Comparison of ENCODE assay signal across 19 cellular contexts in the genomic region with DNA sequence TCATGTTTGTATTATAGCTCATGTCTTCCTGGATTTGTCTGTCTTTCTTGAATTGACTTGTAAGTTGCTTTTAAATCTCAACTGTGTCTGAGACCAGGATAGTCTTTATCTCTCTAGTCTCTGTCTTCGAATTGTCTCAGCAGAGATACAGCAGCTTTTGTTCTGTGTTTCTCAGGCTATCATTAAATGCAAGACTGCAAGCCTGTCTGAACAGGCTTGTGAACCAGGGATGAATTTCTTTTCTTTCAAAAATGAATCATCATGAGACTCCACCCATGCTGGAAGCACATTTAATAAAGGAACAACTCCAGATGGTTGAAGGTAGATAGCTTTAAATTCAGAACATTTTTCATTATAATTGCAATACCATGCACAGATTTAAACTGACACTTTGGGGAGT.
DNase-seq lines count a peak whose midpoint lies in the region; ATAC-seq and TF ChIP-seq lines count a peak whose summit lies in the region.
"Had no signal": no experiment of that assay in that cellular context is flagged by ENCODE, and none has a peak within 500 bp of the region (broad histone marks: within the 10 kb centered on the region; RNA-seq: fewer than 3 reads in every experiment).

No MANE protein-coding gene starts in this region.

- no peak overlapping the region for H3K27ac ChIP-seq in breast epithelium
- H3K27ac ChIP-seq in RWPE2 (ENCODE audit: poor library complexity, severe bottlenecking) = no peak overlapping the region
- no peak overlapping the region for H3K27ac ChIP-seq in smooth muscle cell (ENCODE audit: low read depth)
- H3K27ac ChIP-seq: KMS-11, SK-N-MC had no signal

- peaks cover 10% of the 10 kb centered on the region for H3K4me1 Mint-ChIP-seq in MCF 10A (ENCODE audit: insufficient read depth, unreplicated experiment)
- H3K4me1 Mint-ChIP-seq: CD14-positive monocyte had no signal

- no peak overlapping the region for H3K9ac ChIP-seq in smooth muscle cell (ENCODE audit: low read depth)
- H3K9ac ChIP-seq: KMS-11 had no signal

- DNase-seq in MCF 10A (ENCODE audit: unreplicated experiment) = peak; percentile 43
- no peak for DNase-seq in breast epithelium (ENCODE audit: low spot score in 2 of 2)
- no peak for DNase-seq in RWPE2 (ENCODE audit: low spot score)
- no peak for DNase-seq in smooth muscle cell (lab: John Stamatoyannopoulos, UW; ENCODE audit: unreplicated experiment)
- DNase-seq in COLO668 (lab: John Stamatoyannopoulos, UW; ENCODE audit: unreplicated experiment) = no peak
- DNase-seq in NCI-H2081 treated with DMSO at 0.1 percent for 48 hours (lab: John Stamatoyannopoulos, UW) = no peak
- no peak for DNase-seq in NCI-H524 (lab: John Stamatoyannopoulos, UW)
- DNase-seq: 8988T, DMS79 treated with DMSO at 0.1 percent for 48 hours, NCI-H1436, NCI-H2029 treated with DMSO at 0.1 percent for 48 hours, NCI-H524 treated with DMSO at 0.1 percent for 48 hours, Right ventricle myocardium superior had no signal

- H4K20me1 ChIP-seq in smooth muscle cell (ENCODE audit: low read depth) = no peaks in the 10 kb centered on the region

- peak; percentile 88 for ATAC-seq in RWPE2 (ENCODE audit: low read depth)
- ATAC-seq in esophagus mucosa = peak; percentile 76
- ATAC-seq: HCT116, Panc1 had no signal

- H3K4me3 ChIP-seq in breast epithelium (no peak overlapping the region), RWPE2 (ENCODE audit: severe bottlenecking) (no peak overlapping the region), smooth muscle cell (no peak overlapping the region)
- H3K4me3 ChIP-seq: SK-N-MC had no signal

- no peak overlapping the region for H3K27ac Mint-ChIP-seq in MCF 10A (ENCODE audit: low read depth, unreplicated experiment)
- H3K27ac Mint-ChIP-seq: CD14-positive monocyte had no signal

- no TSS peak for BruUV-seq in MCF 10A (replicated peaks; lab: Mats Ljungman, UMichigan)

- H3K4me1 ChIP-seq in breast epithelium (no peaks in the 10 kb centered on the region), RWPE2 (ENCODE audit: insufficient read depth, poor library complexity, severe bottlenecking) (peaks cover 4% of the 10 kb centered on the region), smooth muscle cell (ENCODE audit: low read depth) (no peaks in the 10 kb centered on the region)

- no peaks in the 10 kb centered on the region for H3K9me3 Mint-ChIP-seq in MCF 10A (ENCODE audit: unreplicated experiment)

- peaks cover 0 to 3% of the 10 kb centered on the region in 2 donors for H3K27me3 ChIP-seq in breast epithelium
- no peaks in the 10 kb centered on the region for H3K27me3 ChIP-seq in RWPE2 (ENCODE audit: insufficient read depth, poor library complexity, severe bottlenecking)
- no peaks in the 10 kb centered on the region for H3K27me3 ChIP-seq in smooth muscle cell (ENCODE audit: low read depth)

- no peak for TF ChIP-seq CTCF in MCF 10A (IDR thresholded peaks at IDR 0.05; ENCODE audit: unreplicated experiment)
- TF ChIP-seq CTCF in breast epithelium (IDR thresholded peaks at IDR 0.05) = no peak
- no peak for TF ChIP-seq CTCF in RWPE2 (IDR thresholded peaks at IDR 0.05; ENCODE audit: poor library complexity, severe bottlenecking)
- TF ChIP-seq CTCF in smooth muscle cell (IDR thresholded peaks at IDR 0.05; ENCODE audit: borderline replicate concordance, insufficient read depth, poor library complexity, severe bottlenecking) = no peak

- CTCF ChIA-PET in MCF 10A (lab: Yijun Ruan, JAX) = interaction anchor here (0.7 kb wide), 1 partner anchor 59 kb away, joined by 3 read pairs; no protein-coding TSS in a partner anchor

- H3F3A ChIP-seq in smooth muscle cell (ENCODE audit: low read depth) = no peaks in the 10 kb centered on the region

- no peak overlapping the region for H3K4me2 ChIP-seq in smooth muscle cell
- H3K4me2 ChIP-seq: KMS-11 had no signal

- POLR2A ChIA-PET in MCF 10A (lab: Yijun Ruan, JAX) = interaction anchor here (0.6 to 0.7 kb wide), 3 partner anchors 33 to 556 kb away, joined by 3 read pairs; no protein-coding TSS in a partner anchor

- H3K36me3 ChIP-seq in breast epithelium (no peaks in the 10 kb centered on the region), RWPE2 (ENCODE audit: low read depth) (no peaks in the 10 kb centered on the region), smooth muscle cell (ENCODE audit: low read depth) (no peaks in the 10 kb centered on the region)

- H2AFZ ChIP-seq in smooth muscle cell (ENCODE audit: low read depth) = no peak overlapping the region

- intact Hi-C loops in MCF 10A (cut with micrococcal nuclease) (no loop called here), breast epithelium (cut with DNase I; ENCODE audit: low total_unique reads) (no loop called here)

- H3K27me3 Mint-ChIP-seq in MCF 10A (ENCODE audit: insufficient read depth, unreplicated experiment) = no peaks in the 10 kb centered on the region

- no peaks in the 10 kb centered on the region for H3K9me3 ChIP-seq in breast epithelium
- H3K9me3 ChIP-seq in RWPE2 (ENCODE audit: severe bottlenecking) = no peaks in the 10 kb centered on the region
- no peaks in the 10 kb centered on the region for H3K9me3 ChIP-seq in smooth muscle cell (replicated peaks; ENCODE audit: low read depth)

- no peaks in the 10 kb centered on the region for H3K79me2 ChIP-seq in smooth muscle cell (ENCODE audit: low read depth)

- H3K36me3 Mint-ChIP-seq in MCF 10A (ENCODE audit: insufficient read depth, unreplicated experiment) = no peaks in the 10 kb centered on the region
- H3K36me3 Mint-ChIP-seq: CD14-positive monocyte had no signal

- H3K4me3 Mint-ChIP-seq in MCF 10A (ENCODE audit: unreplicated experiment) = no peak overlapping the region
- H3K4me3 Mint-ChIP-seq: CD14-positive monocyte had no signal

- no peak for TF ChIP-seq POLR2A in breast epithelium (IDR thresholded peaks at IDR 0.05)

- 42% methylated on average over 1 of the region's 1 CpG for WGBS in smooth muscle cell (ENCODE audit: low lambda C conversion rate)
